11 cellular contexts compared by ENCODE assay signal in the genomic region with DNA sequence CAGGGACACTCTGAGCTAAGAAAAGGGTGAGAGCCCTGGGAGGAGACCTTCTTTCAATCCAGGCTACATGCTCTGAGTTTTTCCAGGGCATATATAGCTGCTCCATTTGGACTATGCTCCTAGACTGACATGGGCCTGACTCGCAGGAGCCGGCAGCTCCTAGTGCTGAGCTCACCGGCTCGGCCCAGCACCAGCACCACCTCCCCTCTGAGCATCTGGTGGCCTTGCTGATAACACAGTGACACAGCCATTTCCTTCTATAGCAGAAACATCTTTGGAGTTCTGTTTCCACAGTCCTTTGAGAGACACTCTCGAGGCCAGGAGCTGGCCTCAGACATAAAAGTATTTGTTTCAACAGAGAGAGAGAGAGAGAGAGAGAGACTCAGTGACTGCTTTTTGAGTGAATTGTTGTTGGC.
DNase-seq lines count a peak whose midpoint lies in the region; ATAC-seq, FAIRE-seq and TF ChIP-seq lines count a peak whose summit lies in the region.
"Had no signal": no experiment of that assay in that cellular context is flagged by ENCODE, and none has a peak within 500 bp of the region (broad histone marks: within the 10 kb centered on the region; RNA-seq: fewer than 3 reads in every experiment).

No MANE protein-coding gene starts in this region.

- FAIRE-seq in small intestine (lab: Jason Lieb, UNC): no peak
- FAIRE-seq in GM19239 (lab: Jason Lieb, UNC): no peak

- no peaks in the 10 kb centered on the region for H3K9me2 ChIP-seq in hepatocyte (replicated peaks; ENCODE audit: insufficient read depth)

- DNase-seq in astrocyte of the spinal cord (ENCODE audit: low read depth, low spot score) (peak; percentile 67), hepatocyte (ENCODE audit: low spot score) (peak; percentile 73), small intestine (peak; percentile 93), DMS53 (lab: John Stamatoyannopoulos, UW) (no peak), NCI-H1105 (lab: John Stamatoyannopoulos, UW) (no peak), GM19239 (ENCODE audit: insufficient read length, low spot score) (no peak)
- DNase-seq: effector memory CD8-positive, alpha-beta T cell; NCI-H524 had no signal

- H3K36me3 ChIP-seq in HUES6 (ENCODE audit: control insufficient read depth, insufficient read depth, low read length): no peaks in the 10 kb centered on the region
- H3K36me3 ChIP-seq in hepatocyte (replicated peaks; ENCODE audit: insufficient read depth, low read depth): no peaks in the 10 kb centered on the region
- no peaks in the 10 kb centered on the region for H3K36me3 ChIP-seq in small intestine (ENCODE audit: control insufficient read depth in 2 of 2, insufficient read depth in 2 of 2, low read length in 2 of 2)
- H3K36me3 ChIP-seq: suprapubic skin had no signal

- no peak overlapping the region for H2AFZ ChIP-seq in hepatocyte

- WGBS in hepatocyte (ENCODE audit: low lambda C conversion rate, missing lambda C conversion rate): 12% methylated on average over 5 of the region's 5 CpGs
- WGBS in small intestine, 3 donors: 26 to 42% (median 26%) methylated on average over 5 of the region's 5 CpGs

- H3K79me2 ChIP-seq in hepatocyte: no peaks in the 10 kb centered on the region

- H3K9me3 ChIP-seq in HUES6 (ENCODE audit: control insufficient read depth, insufficient read depth, low read depth, low read length) (no peaks in the 10 kb centered on the region), hepatocyte (ENCODE audit: low read depth) (no peaks in the 10 kb centered on the region), small intestine (ENCODE audit: control insufficient read depth, low read depth) (no peaks in the 10 kb centered on the region)
- H3K9me3 ChIP-seq: suprapubic skin had no signal

- H3K27ac ChIP-seq in HUES6 (ENCODE audit: low read depth, low read length): peak overlapping the region; percentile 96
- peak overlapping the region; percentile 66 for H3K27ac ChIP-seq in hepatocyte
- peak overlapping the region; percentile 55 to 84 for H3K27ac ChIP-seq in small intestine (ENCODE audit: low read depth in 1 of 2, low read length in 1 of 2)
- H3K27ac ChIP-seq: suprapubic skin had no signal

- H3K4me1 ChIP-seq in HUES6 (ENCODE audit: control insufficient read depth, insufficient read depth, low read length) (peaks cover 62% of the 10 kb centered on the region), hepatocyte (ENCODE audit: insufficient read depth) (no peaks in the 10 kb centered on the region), small intestine (ENCODE audit: control insufficient read depth in 2 of 2, insufficient read depth in 1 of 2, low read depth in 1 of 2, low read length in 1 of 2) (peaks cover 0 to 6% of the 10 kb centered on the region in 2 donors)
- H3K4me1 ChIP-seq: suprapubic skin had no signal

- peak overlapping the region; percentile 26 for H3K4me2 ChIP-seq in hepatocyte

- H4K20me1 ChIP-seq in hepatocyte (ENCODE audit: insufficient read depth, poor library complexity, severe bottlenecking): no peaks in the 10 kb centered on the region

- TF ChIP-seq CTCF in astrocyte of the spinal cord (IDR thresholded peaks at IDR 0.05; ENCODE audit: low read depth, low read length): no peak
- TF ChIP-seq CTCF in hepatocyte (IDR thresholded peaks at IDR 0.05; ENCODE audit: poor library complexity): no peak

- H3K27me3 ChIP-seq in HUES6 (ENCODE audit: control insufficient read depth, insufficient read depth, low read length): no peaks in the 10 kb centered on the region
- peaks cover 37% of the 10 kb centered on the region for H3K27me3 ChIP-seq in hepatocyte
- H3K27me3 ChIP-seq in small intestine (ENCODE audit: control insufficient read depth in 2 of 2, insufficient read depth in 2 of 2, low read length in 2 of 2): no peaks in the 10 kb centered on the region
- H3K27me3 ChIP-seq: suprapubic skin had no signal

- H3K4me3 ChIP-seq in HUES6 (ENCODE audit: low read depth, low read length): peak overlapping the region; percentile 7; the same call in 1 of the 2 replicates
- no peak overlapping the region for H3K4me3 ChIP-seq in astrocyte of the spinal cord (ENCODE audit: low read depth, low read length)
- H3K4me3 ChIP-seq in hepatocyte: no peak overlapping the region
- H3K4me3 ChIP-seq in small intestine (ENCODE audit: low read depth in 1 of 2, low read length in 2 of 2): no peak overlapping the region
- H3K4me3 ChIP-seq: suprapubic skin had no signal

- ATAC-seq in GM19452 (IDR thresholded peaks at IDR 0.05; ENCODE audit: unreplicated experiment): no peak
- ATAC-seq: effector memory CD8-positive, alpha-beta T cell had no signal

- in situ Hi-C loops in astrocyte of the spinal cord (cut with HindIII; ENCODE audit: low sequenced_read_pairs): no loop called here

- peak overlapping the region; percentile 81 for H3K9ac ChIP-seq in HUES6 (ENCODE audit: low read length)

Comparison
In these comparisons a context has a peak if more than half of its experiments do, and no peak if none do; other contexts are left out.
1. DNase-seq: peak in astrocyte of the spinal cord (single experiment), hepatocyte (single experiment) and small intestine (single experiment); none in DMS53 (single experiment), NCI-H1105 (single experiment) and GM19239 (single experiment).
2. Peak in every context shown above with its lines, with median percentiles within 50 percentile points of each other: H3K27ac ChIP-seq.